In the genomic region with DNA sequence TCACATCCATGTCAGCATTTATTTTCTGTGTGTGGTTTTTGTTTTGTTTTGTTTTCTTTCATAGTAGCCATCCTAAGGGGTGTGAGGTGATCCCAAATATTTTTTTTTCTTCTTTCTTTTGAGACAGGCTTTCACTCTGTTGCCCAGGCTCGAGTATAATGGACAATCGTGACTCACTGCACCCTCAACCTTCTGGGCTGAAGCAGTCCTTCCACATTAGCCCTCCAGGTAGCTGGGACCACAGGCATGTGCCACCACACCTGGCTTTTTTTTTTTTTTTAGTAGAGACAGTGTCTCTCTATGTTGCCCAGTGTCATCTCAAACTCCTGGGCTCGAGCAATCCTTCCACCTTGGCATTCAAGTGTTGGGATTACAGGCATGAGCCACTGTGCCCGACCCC, we compare ENCODE assay signal across 17 cellular contexts. TPM values are rescaled to one million over a fixed set of nuclear protein-coding genes. Genes with fewer than 3 reads are reported as not detected.
DNase-seq lines count a peak whose midpoint lies in the region; ATAC-seq, FAIRE-seq and TF ChIP-seq lines count a peak whose summit lies in the region.
"Had no signal": no experiment of that assay in that cellular context is flagged by ENCODE, and none has a peak within 500 bp of the region (broad histone marks: within the 10 kb centered on the region; RNA-seq: fewer than 3 reads in every experiment).

No MANE protein-coding gene starts in this region.

- H3K36me3 Mint-ChIP-seq in T-helper 2 cell treated with Interferon-gamma antibody and Interleukin-4, amounts not matched to agents 5 μg/mL and 100 μg/mL, for 36 hours (ENCODE audit: low read depth): peaks cover 62% of the 10 kb centered on the region
- H3K36me3 Mint-ChIP-seq in natural killer cell (no peaks in the 10 kb centered on the region), glutamatergic neuron (ENCODE audit: unreplicated experiment) (no peaks in the 10 kb centered on the region)

- H3K27ac Mint-ChIP-seq in T-helper 2 cell treated with Interferon-gamma antibody and Interleukin-4, amounts not matched to agents 5 μg/mL and 100 μg/mL, for 36 hours: peak overlapping the region; percentile 47
- peak overlapping the region; percentile 85 to 88 for H3K27ac Mint-ChIP-seq in natural killer cell
- H3K27ac Mint-ChIP-seq in glutamatergic neuron (ENCODE audit: unreplicated experiment): no peak overlapping the region

- no peaks in the 10 kb centered on the region for H3K36me3 ChIP-seq in bronchial epithelial cell (ENCODE audit: control insufficient read depth, insufficient read depth, low read length)
- H3K36me3 ChIP-seq: ascending aorta, thyroid gland had no signal

- H3K4me3 Mint-ChIP-seq in T-helper 2 cell treated with Interferon-gamma antibody and Interleukin-4, amounts not matched to agents 5 μg/mL and 100 μg/mL, for 36 hours: peak overlapping the region; percentile 24
- H3K4me3 Mint-ChIP-seq in natural killer cell (no peak overlapping the region), glutamatergic neuron (ENCODE audit: unreplicated experiment) (no peak overlapping the region)

- no peak for DNase-seq in T-helper 2 cell treated with Interferon-gamma antibody and Interleukin-4, amounts not matched to agents 5 μg/mL and 100 μg/mL, for 36 hours (ENCODE audit: low spot score)
- DNase-seq in T-helper 2 cell: no peak
- DNase-seq in SW480 (ENCODE audit: low spot score): peak; percentile 45
- peak; percentile 44 for DNase-seq in bronchial epithelial cell (ENCODE audit: low read depth)
- DNase-seq in natural killer cell: no peak
- DNase-seq in HUDEP-2 (lab: John Stamatoyannopoulos, UW; ENCODE audit: unreplicated experiment in 76 of 76): no peak
- DNase-seq in glutamatergic neuron: no peak
- DNase-seq in HCEC 1CT: no peak
- DNase-seq: activated CD8-positive, alpha-beta memory T cell treated with anti-CD3 and anti-CD28 coated beads, Interleukin-2, amount 50 U/mL, for 4 hours; NCI-H2171 treated with DMSO at 0.1 percent for 48 hours; retina; SIG-M5; thyroid gland had no signal

- H3K4me3 ChIP-seq in bronchial epithelial cell (ENCODE audit: low read depth, low read length): no peak overlapping the region
- H3K4me3 ChIP-seq: ascending aorta, HAP-1, thyroid gland had no signal

- H3K27me3 Mint-ChIP-seq in T-helper 2 cell treated with Interferon-gamma antibody and Interleukin-4, amounts not matched to agents 5 μg/mL and 100 μg/mL, for 36 hours (ENCODE audit: low read depth): no peaks in the 10 kb centered on the region
- H3K27me3 Mint-ChIP-seq in natural killer cell (ENCODE audit: low read depth in 2 of 2): no peaks in the 10 kb centered on the region
- H3K27me3 Mint-ChIP-seq in glutamatergic neuron (ENCODE audit: unreplicated experiment): no peaks in the 10 kb centered on the region

- no peaks in the 10 kb centered on the region for H3K9me3 Mint-ChIP-seq in T-helper 2 cell treated with Interferon-gamma antibody and Interleukin-4, amounts not matched to agents 5 μg/mL and 100 μg/mL, for 36 hours
- H3K9me3 Mint-ChIP-seq in natural killer cell: no peaks in the 10 kb centered on the region
- H3K9me3 Mint-ChIP-seq in glutamatergic neuron (ENCODE audit: unreplicated experiment): no peaks in the 10 kb centered on the region

- TF ChIP-seq CTCF in bronchial epithelial cell (IDR thresholded peaks at IDR 0.05; ENCODE audit: insufficient read depth, low read length, severe bottlenecking): no peak
- no peak for TF ChIP-seq CTCF in natural killer cell (IDR thresholded peaks at IDR 0.05)
- no peak for TF ChIP-seq CTCF in glutamatergic neuron (IDR thresholded peaks at IDR 0.05; ENCODE audit: partially characterized antibody, unreplicated experiment)

- peaks cover 50% of the 10 kb centered on the region for H3K4me1 Mint-ChIP-seq in T-helper 2 cell treated with Interferon-gamma antibody and Interleukin-4, amounts not matched to agents 5 μg/mL and 100 μg/mL, for 36 hours (ENCODE audit: low read depth)
- H3K4me1 Mint-ChIP-seq in natural killer cell (peaks cover 66% of the 10 kb centered on the region in 2 donors), glutamatergic neuron (ENCODE audit: low read depth, unreplicated experiment) (no peaks in the 10 kb centered on the region)

- intact Hi-C loops in natural killer cell (cut with micrococcal nuclease): loop anchor here (10.0 kb wide), 1 partner anchor 52 kb away; no protein-coding TSS in a partner anchor

- no peaks in the 10 kb centered on the region for H3K27me3 ChIP-seq in bronchial epithelial cell (ENCODE audit: control insufficient read depth, insufficient read depth, low read length)
- H3K27me3 ChIP-seq: ascending aorta, thyroid gland had no signal

- ATAC-seq in natural killer cell: peak in 1 of 3 donors; percentile 7
- ATAC-seq: HepG2 had no signal

- FAIRE-seq in bronchial epithelial cell (lab: Jason Lieb, UNC): no peak
- FAIRE-seq: GM12892, HepG2 had no signal

RNA-seq across cellular contexts. Expression of gene CDC42SE2, which starts 59.1 kb away (rescaled TPM):
- total RNA-seq in bronchial epithelial cell (51.6 and 73.2 TPM in 2 replicates), natural killer cell (100 to 1,000 TPM; 140 to 183 (median 166) TPM), glutamatergic neuron (ENCODE audit: unreplicated experiment) (15.5 TPM)

Comparison
In these comparisons a context has a peak if more than half of its experiments do, and no peak if none do; other contexts are left out.
1. DNase-seq: peak in SW480 (single experiment) and bronchial epithelial cell (single experiment); none in T-helper 2 cell treated with Interferon-gamma antibody and Interleukin-4, amounts not matched to agents 5 μg/mL and 100 μg/mL, for 36 hours (single experiment), T-helper 2 cell (0 of 5), natural killer cell (single experiment), HUDEP-2 (0 of 76), glutamatergic neuron (single experiment) and HCEC 1CT (single experiment).